Comparison of ENCODE assay signal across 13 cellular contexts in the genomic region with DNA sequence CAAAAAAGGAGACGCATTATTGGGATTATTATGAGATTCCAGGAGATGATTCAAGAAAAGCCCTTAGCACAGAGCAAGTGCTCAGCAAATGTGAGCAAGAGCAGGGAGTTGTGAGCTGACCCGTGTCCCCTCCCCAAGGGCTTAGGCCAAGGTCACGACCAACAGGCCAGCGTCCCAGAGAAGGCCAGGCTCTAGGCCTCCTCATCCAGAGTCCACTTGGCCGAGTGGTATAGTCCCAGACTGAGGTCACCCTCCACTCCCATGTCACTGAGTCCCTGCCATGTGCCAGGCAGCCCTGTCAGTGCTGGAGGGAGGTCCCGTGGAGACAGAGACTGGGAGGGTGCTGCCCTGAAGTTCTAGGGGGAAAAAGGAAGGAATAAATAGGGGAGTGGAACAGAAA. TPM values are rescaled to one million over a fixed set of nuclear protein-coding genes. Genes with fewer than 3 reads are reported as not detected.
A peak's percentile ranks its signal among the peaks of the same experiment; 100 is the strongest.
DNase-seq lines count a peak whose midpoint lies in the region; ATAC-seq and TF ChIP-seq lines count a peak whose summit lies in the region.
"Had no signal": no experiment of that assay in that cellular context is flagged by ENCODE, and none has a peak within 500 bp of the region (broad histone marks: within the 10 kb centered on the region; RNA-seq: fewer than 3 reads in every experiment).

No MANE protein-coding gene starts in this region.

- H3K27me3 ChIP-seq in right lobe of liver: no peaks in the 10 kb centered on the region
- no peaks in the 10 kb centered on the region for H3K27me3 ChIP-seq in body of pancreas
- H3K27me3 ChIP-seq: left lung, vagina had no signal

- no peak for DNase-seq in activated naive CD4-positive, alpha-beta T cell treated with anti-CD3 and anti-CD28 coated beads, Interleukin-2, amount 10 ng/mL, durations not matched to agents 7 days and 5 days
- no peak for DNase-seq in activated naive CD4-positive, alpha-beta T cell treated with anti-CD3 and anti-CD28 coated beads, Interleukin-2, amount 50 U/mL, for 72 hours (ENCODE audit: low spot score in 2 of 2)
- DNase-seq in activated naive CD8-positive, alpha-beta T cell treated with anti-CD3 and anti-CD28 coated beads, Interleukin-2, amount 10 ng/mL, durations not matched to agents 7 days and 5 days: no peak
- DNase-seq in right lobe of liver (peak; percentile 64 to 89 (median 84)), body of pancreas (no peak), ureter (ENCODE audit: low spot score) (no peak), NCI-H82 (lab: John Stamatoyannopoulos, UW) (no peak)
- DNase-seq: foreskin melanocyte, Karpas-422, PC-9 had no signal

- H3K27ac ChIP-seq in right lobe of liver (peak overlapping the region in 2 of 3 donors; percentile 30 to 39), body of pancreas (no peak overlapping the region)
- H3K27ac ChIP-seq: left lung, PC-9 had no signal

- no peak for ATAC-seq in activated naive CD4-positive, alpha-beta T cell treated with anti-CD3 and anti-CD28 coated beads, Interleukin-2, amount 50 U/mL, for 72 hours
- no peak for ATAC-seq in activated naive CD8-positive, alpha-beta T cell treated with anti-CD3 and anti-CD28 coated beads, Interleukin-2, amount 10 ng/mL, durations not matched to agents 7 days and 5 days (ENCODE audit: low read depth)
- ATAC-seq in right lobe of liver (peak; percentile 22 to 43 (median 34)), body of pancreas (no peak)
- no peak for ATAC-seq in stimulated activated memory B cell treated with anti-CD40 and anti-IgM and Interleukin-4, amounts not matched to agents 10 μg/mL and 1 μg/mL and 100 μg/mL, for 72 hours
- ATAC-seq: left lung had no signal

- WGBS in right lobe of liver (ENCODE audit: insufficient coverage, low coverage, low lambda C conversion rate, missing lambda C conversion rate): 45% methylated on average over 4 of the region's 6 CpGs
- WGBS in body of pancreas, 2 donors: 75 to 76% methylated on average over 4 to 6 of the region's 6 CpGs

- peaks cover 10% of the 10 kb centered on the region for H3K4me1 Mint-ChIP-seq in activated naive CD4-positive, alpha-beta T cell treated with anti-CD3 and anti-CD28 coated beads, Interleukin-2, amount 10 ng/mL, durations not matched to agents 7 days and 5 days
- peaks cover 4% of the 10 kb centered on the region for H3K4me1 Mint-ChIP-seq in activated naive CD8-positive, alpha-beta T cell treated with anti-CD3 and anti-CD28 coated beads, Interleukin-2, amount 10 ng/mL, durations not matched to agents 7 days and 5 days
- peaks cover 17% of the 10 kb centered on the region for H3K4me1 Mint-ChIP-seq in stimulated activated memory B cell treated with anti-CD40 and anti-IgM and Interleukin-4, amounts not matched to agents 10 μg/mL and 1 μg/mL and 100 μg/mL, for 72 hours

- TF ChIP-seq CTCF in right lobe of liver (IDR thresholded peaks at IDR 0.05) (no peak), body of pancreas (IDR thresholded peaks at IDR 0.05) (no peak)

- H3K27me3 Mint-ChIP-seq in activated naive CD4-positive, alpha-beta T cell treated with anti-CD3 and anti-CD28 coated beads, Interleukin-2, amount 10 ng/mL, durations not matched to agents 7 days and 5 days: peaks cover 41% of the 10 kb centered on the region
- peaks cover 22% of the 10 kb centered on the region for H3K27me3 Mint-ChIP-seq in activated naive CD8-positive, alpha-beta T cell treated with anti-CD3 and anti-CD28 coated beads, Interleukin-2, amount 10 ng/mL, durations not matched to agents 7 days and 5 days
- peaks cover 14% of the 10 kb centered on the region for H3K27me3 Mint-ChIP-seq in stimulated activated memory B cell treated with anti-CD40 and anti-IgM and Interleukin-4, amounts not matched to agents 10 μg/mL and 1 μg/mL and 100 μg/mL, for 72 hours

- H3K4me1 ChIP-seq in right lobe of liver (peaks cover 0 to 52% (median 18%) of the 10 kb centered on the region in 4 donors), body of pancreas (peaks cover 18% of the 10 kb centered on the region)

- CTCF ChIA-PET in activated naive CD4-positive, alpha-beta T cell treated with anti-CD3 and anti-CD28 coated beads, Interleukin-2, amount 10 ng/mL, durations not matched to agents 7 days and 5 days (lab: Charles Lee): interaction anchor here (0.9 to 5.7 kb wide), 8 partner anchors 9 to 1056 kb away, joined by 3 to 28 read pairs (median 4); a partner anchor contains a TSS

- H3K36me3 ChIP-seq in right lobe of liver: no peaks in the 10 kb centered on the region
- H3K36me3 ChIP-seq in body of pancreas (replicated peaks in 1 of 2; ENCODE audit: insufficient read depth in 1 of 2, low read depth in 2 of 2): no peaks in the 10 kb centered on the region
- H3K36me3 ChIP-seq: left lung, vagina had no signal

- H3K27ac Mint-ChIP-seq in activated naive CD4-positive, alpha-beta T cell treated with anti-CD3 and anti-CD28 coated beads, Interleukin-2, amount 10 ng/mL, durations not matched to agents 7 days and 5 days: no peak overlapping the region
- no peak overlapping the region for H3K27ac Mint-ChIP-seq in activated naive CD4-positive, alpha-beta T cell treated with anti-CD3 and anti-CD28 coated beads, Interleukin-2, amount 50 U/mL, for 72 hours
- no peak overlapping the region for H3K27ac Mint-ChIP-seq in activated naive CD8-positive, alpha-beta T cell treated with anti-CD3 and anti-CD28 coated beads, Interleukin-2, amount 10 ng/mL, durations not matched to agents 7 days and 5 days
- H3K27ac Mint-ChIP-seq in stimulated activated memory B cell treated with anti-CD40 and anti-IgM and Interleukin-4, amounts not matched to agents 10 μg/mL and 1 μg/mL and 100 μg/mL, for 72 hours: peak overlapping the region; percentile 8

- no peaks in the 10 kb centered on the region for H3K36me3 Mint-ChIP-seq in activated naive CD4-positive, alpha-beta T cell treated with anti-CD3 and anti-CD28 coated beads, Interleukin-2, amount 10 ng/mL, durations not matched to agents 7 days and 5 days
- H3K36me3 Mint-ChIP-seq in activated naive CD4-positive, alpha-beta T cell treated with anti-CD3 and anti-CD28 coated beads, Interleukin-2, amount 50 U/mL, for 72 hours: no peaks in the 10 kb centered on the region
- H3K36me3 Mint-ChIP-seq in activated naive CD8-positive, alpha-beta T cell treated with anti-CD3 and anti-CD28 coated beads, Interleukin-2, amount 10 ng/mL, durations not matched to agents 7 days and 5 days: no peaks in the 10 kb centered on the region
- no peaks in the 10 kb centered on the region for H3K36me3 Mint-ChIP-seq in stimulated activated memory B cell treated with anti-CD40 and anti-IgM and Interleukin-4, amounts not matched to agents 10 μg/mL and 1 μg/mL and 100 μg/mL, for 72 hours

- H3K4me3 ChIP-seq in right lobe of liver (no peak overlapping the region), body of pancreas (no peak overlapping the region)
- H3K4me3 ChIP-seq: PC-9 had no signal

- no peaks in the 10 kb centered on the region for H3K9me3 ChIP-seq in right lobe of liver
- no peaks in the 10 kb centered on the region for H3K9me3 ChIP-seq in body of pancreas
- H3K9me3 ChIP-seq: left lung, vagina had no signal

- intact Hi-C loops in right lobe of liver (cut with DNase I): loop anchor here in 1 of 2 donors (5.0 kb wide), 1 partner anchor 869 kb away; no protein-coding TSS in a partner anchor
- intact Hi-C loops in body of pancreas (cut with DNase I): loop anchor here (10.0 kb wide), 1 partner anchor 862 kb away; no protein-coding TSS in a partner anchor

- no peaks in the 10 kb centered on the region for H3K9me3 Mint-ChIP-seq in activated naive CD4-positive, alpha-beta T cell treated with anti-CD3 and anti-CD28 coated beads, Interleukin-2, amount 10 ng/mL, durations not matched to agents 7 days and 5 days
- H3K9me3 Mint-ChIP-seq in activated naive CD4-positive, alpha-beta T cell treated with anti-CD3 and anti-CD28 coated beads, Interleukin-2, amount 50 U/mL, for 72 hours: no peaks in the 10 kb centered on the region
- no peaks in the 10 kb centered on the region for H3K9me3 Mint-ChIP-seq in activated naive CD8-positive, alpha-beta T cell treated with anti-CD3 and anti-CD28 coated beads, Interleukin-2, amount 10 ng/mL, durations not matched to agents 7 days and 5 days
- H3K9me3 Mint-ChIP-seq in stimulated activated memory B cell treated with anti-CD40 and anti-IgM and Interleukin-4, amounts not matched to agents 10 μg/mL and 1 μg/mL and 100 μg/mL, for 72 hours: no peaks in the 10 kb centered on the region

- H3K4me3 Mint-ChIP-seq in activated naive CD4-positive, alpha-beta T cell treated with anti-CD3 and anti-CD28 coated beads, Interleukin-2, amount 10 ng/mL, durations not matched to agents 7 days and 5 days: peak overlapping the region; percentile 57
- H3K4me3 Mint-ChIP-seq in activated naive CD8-positive, alpha-beta T cell treated with anti-CD3 and anti-CD28 coated beads, Interleukin-2, amount 10 ng/mL, durations not matched to agents 7 days and 5 days: peak overlapping the region; percentile 73
- peak overlapping the region; percentile 59 for H3K4me3 Mint-ChIP-seq in stimulated activated memory B cell treated with anti-CD40 and anti-IgM and Interleukin-4, amounts not matched to agents 10 μg/mL and 1 μg/mL and 100 μg/mL, for 72 hours

- TF ChIP-seq POLR2A in right lobe of liver (IDR thresholded peaks at IDR 0.05) (no peak), body of pancreas (IDR thresholded peaks at IDR 0.05) (no peak)

- POLR2A ChIA-PET in activated naive CD8-positive, alpha-beta T cell treated with anti-CD3 and anti-CD28 coated beads, Interleukin-2, amount 10 ng/mL, durations not matched to agents 7 days and 5 days (lab: Charles Lee): no interaction called here

RNA-seq across cellular contexts. Expression of a gene that starts 44.0 kb away (rescaled TPM):
- total RNA-seq in activated naive CD4-positive, alpha-beta T cell treated with anti-CD3 and anti-CD28 coated beads, Interleukin-2, amount 50 U/mL, for 72 hours: 10 to 100 TPM; 26.0 to 31.3 TPM
- total RNA-seq in activated naive CD8-positive, alpha-beta T cell treated with anti-CD3 and anti-CD28 coated beads, Interleukin-2, amount 10 ng/mL, durations not matched to agents 7 days and 5 days: 10 to 100 TPM; 33.6 to 33.9 TPM
- 10 to 100 TPM; 13.9 to 25.9 (median 23.3) TPM for total RNA-seq in right lobe of liver
- total RNA-seq in body of pancreas: 10 to 100 TPM; 31.4 to 31.6 TPM
- total RNA-seq in ureter: 30.5 TPM

RNA-seq across cellular contexts. Expression of a gene that starts 51.7 kb away (rescaled TPM):
- total RNA-seq in activated naive CD4-positive, alpha-beta T cell treated with anti-CD3 and anti-CD28 coated beads, Interleukin-2, amount 50 U/mL, for 72 hours: 100 to 1,000 TPM; 172 to 245 TPM
- total RNA-seq in activated naive CD8-positive, alpha-beta T cell treated with anti-CD3 and anti-CD28 coated beads, Interleukin-2, amount 10 ng/mL, durations not matched to agents 7 days and 5 days: 100 to 1,000 TPM; 131 to 140 TPM
- total RNA-seq in right lobe of liver: 10 to 100 TPM in 2 of 6 experiments, 1 to 10 TPM in 4; 1.6 to 25.3 (median 3.2) TPM
- 1 to 10 TPM; 3.9 to 5.9 TPM for total RNA-seq in body of pancreas
- total RNA-seq in ureter: 12.2 TPM

Comparison
In these comparisons a context has a peak if more than half of its experiments do, and no peak if none do; other contexts are left out.
1. DNase-seq: peak in right lobe of liver (3 of 3); none in activated naive CD4-positive, alpha-beta T cell treated with anti-CD3 and anti-CD28 coated beads, Interleukin-2, amount 10 ng/mL, durations not matched to agents 7 days and 5 days (single experiment), activated naive CD4-positive, alpha-beta T cell treated with anti-CD3 and anti-CD28 coated beads, Interleukin-2, amount 50 U/mL, for 72 hours (0 of 2), activated naive CD8-positive, alpha-beta T cell treated with anti-CD3 and anti-CD28 coated beads, Interleukin-2, amount 10 ng/mL, durations not matched to agents 7 days and 5 days (single experiment), body of pancreas (0 of 4), ureter (single experiment) and NCI-H82 (single experiment).
2. ATAC-seq: peak in right lobe of liver (4 of 4); none in activated naive CD4-positive, alpha-beta T cell treated with anti-CD3 and anti-CD28 coated beads, Interleukin-2, amount 50 U/mL, for 72 hours (0 of 2), activated naive CD8-positive, alpha-beta T cell treated with anti-CD3 and anti-CD28 coated beads, Interleukin-2, amount 10 ng/mL, durations not matched to agents 7 days and 5 days (single experiment), stimulated activated memory B cell treated with anti-CD40 and anti-IgM and Interleukin-4, amounts not matched to agents 10 μg/mL and 1 μg/mL and 100 μg/mL, for 72 hours (single experiment) and body of pancreas (single experiment).
3. H3K27ac ChIP-seq: peak in right lobe of liver (2 of 3); none in body of pancreas (0 of 4).
4. RNA of a gene that starts 51.7 kb away (total RNA-seq): 172 to 245 TPM in activated naive CD4-positive, alpha-beta T cell treated with anti-CD3 and anti-CD28 coated beads, Interleukin-2, amount 50 U/mL, for 72 hours and 131 to 140 TPM in activated naive CD8-positive, alpha-beta T cell treated with anti-CD3 and anti-CD28 coated beads, Interleukin-2, amount 10 ng/mL, durations not matched to agents 7 days and 5 days; 12.2 TPM in ureter (single experiment), 3.9 to 5.9 TPM in body of pancreas and 1.6 to 25.3 TPM in right lobe of liver; every median in the first group is over 4 times any median in the second.
5. Peak in every context shown above with its lines, with median percentiles within 50 percentile points of each other: H3K4me3 Mint-ChIP-seq.